In the genomic region with DNA sequence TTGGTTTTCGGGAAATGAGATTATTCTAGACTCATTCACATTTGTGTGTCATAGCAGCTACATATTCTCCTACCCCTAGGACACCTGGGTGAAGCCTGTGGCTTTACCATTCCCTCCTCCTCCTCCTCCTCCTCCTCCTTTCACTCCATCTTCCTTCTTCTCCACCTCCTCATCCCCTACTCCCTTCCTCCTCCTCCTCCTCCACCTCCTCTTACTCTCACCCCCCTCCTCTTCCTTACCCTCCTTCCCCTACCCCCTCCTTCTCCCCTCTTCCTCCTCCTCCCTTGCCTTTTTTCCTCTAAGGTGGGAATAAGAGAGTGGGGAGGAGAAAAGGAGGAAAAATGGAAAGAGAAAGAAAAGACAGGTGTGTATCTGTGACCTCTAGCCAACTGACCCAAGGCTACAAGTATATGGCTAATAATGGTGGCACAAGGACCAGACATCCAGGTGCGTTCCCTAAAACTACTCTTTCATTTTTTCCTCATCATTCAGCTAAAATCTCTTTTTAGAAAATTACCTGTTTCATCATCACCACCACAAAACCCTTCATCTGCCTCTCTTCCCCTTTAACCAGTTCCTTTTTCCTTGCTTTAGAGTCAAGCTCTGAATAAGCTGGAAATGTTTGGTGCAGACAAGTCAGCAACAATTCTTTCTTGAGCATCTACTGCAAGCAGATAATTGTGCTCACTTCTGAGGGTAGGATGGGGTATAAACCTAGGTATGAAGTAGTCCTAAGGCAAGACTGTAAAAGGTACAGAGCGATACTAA, we compare ENCODE assay signal across 23 cellular contexts.
DNase-seq lines count a peak whose midpoint lies in the region; ATAC-seq and TF ChIP-seq lines count a peak whose summit lies in the region.
"Had no signal": no experiment of that assay in that cellular context is flagged by ENCODE, and none has a peak within 500 bp of the region (broad histone marks: within the 10 kb centered on the region; RNA-seq: fewer than 3 reads in every experiment).

No MANE protein-coding gene starts in this region.

- no peaks in the 10 kb centered on the region for H3K9me3 Mint-ChIP-seq in CD4-positive, CD25-positive, alpha-beta regulatory T cell
- no peaks in the 10 kb centered on the region for H3K9me3 Mint-ChIP-seq in endothelial cell (ENCODE audit: unreplicated experiment)
- H3K9me3 Mint-ChIP-seq in activated CD8-positive, alpha-beta T cell treated with anti-CD3 and anti-CD28 coated beads for 36 hours = no peaks in the 10 kb centered on the region

- H3K4me3 Mint-ChIP-seq in CD4-positive, CD25-positive, alpha-beta regulatory T cell = no peak overlapping the region
- no peak overlapping the region for H3K4me3 Mint-ChIP-seq in endothelial cell (ENCODE audit: unreplicated experiment)
- H3K4me3 Mint-ChIP-seq in activated CD8-positive, alpha-beta T cell treated with anti-CD3 and anti-CD28 coated beads for 36 hours = no peak overlapping the region

- peak; percentile 61 to 64 for DNase-seq in AML-193 (lab: John Stamatoyannopoulos, UW)
- DNase-seq in CD4-positive, CD25-positive, alpha-beta regulatory T cell = no peak
- peak; percentile 77 for DNase-seq in NOMO-1 treated with DMSO at 0.1 percent for 48 hours (lab: John Stamatoyannopoulos, UW; ENCODE audit: unreplicated experiment)
- DNase-seq in endothelial cell (ENCODE audit: low spot score) = no peak
- DNase-seq in kidney glomerular epithelial cell (lab: John Stamatoyannopoulos, UW) = no peak
- DNase-seq in activated effector memory CD4-positive, alpha-beta T cell treated with anti-CD3 and anti-CD28 coated beads, Interleukin-2, amount 50 U/mL, for 16 hours = no peak
- DNase-seq in amygdala (lab: John Stamatoyannopoulos, UW) = no peak
- DNase-seq in activated CD8-positive, alpha-beta T cell treated with anti-CD3 and anti-CD28 coated beads for 36 hours = no peak
- DNase-seq: activated CD4-positive, alpha-beta T cell treated with anti-CD3 and anti-CD28 coated beads for 4 hours; DMS 273 treated with DMSO at 0.1 percent for 48 hours; effector CD8-positive, alpha-beta T cell; foreskin fibroblast; heart right ventricle; IMR-90; mesenchymal stem cell; NCI-H1417 treated with DMSO at 0.1 percent for 48 hours; NCI-H510A; retina; stimulated activated CD4-positive, alpha-beta T cell treated with anti-CD3 and anti-CD28 coated beads, Interleukin-4, amount 100 ng/mL, for 1 hour; stimulated activated naive CD4-positive, alpha-beta T cell treated with Interleukin-2 at 50 U/mL for 16 hours; T-helper 2 cell had no signal

- peak overlapping the region in 2 of 3 donors; percentile 18 to 24 for H3K27ac Mint-ChIP-seq in CD4-positive, CD25-positive, alpha-beta regulatory T cell
- peak overlapping the region; percentile 15 for H3K27ac Mint-ChIP-seq in endothelial cell (ENCODE audit: unreplicated experiment)
- H3K27ac Mint-ChIP-seq in activated CD8-positive, alpha-beta T cell treated with anti-CD3 and anti-CD28 coated beads for 36 hours = no peak overlapping the region

- no peak for ATAC-seq in CD4-positive, CD25-positive, alpha-beta regulatory T cell (ENCODE audit: low read depth in 2 of 2)
- ATAC-seq in activated CD8-positive, alpha-beta T cell treated with anti-CD3 and anti-CD28 coated beads for 36 hours = no peak
- ATAC-seq: heart right ventricle had no signal

- H3K4me1 ChIP-seq in CD4-positive, CD25-positive, alpha-beta regulatory T cell (ENCODE audit: control insufficient read depth, insufficient read depth, low read length, poor library complexity, severe bottlenecking) = peaks cover 8% of the 10 kb centered on the region
- H3K4me1 ChIP-seq: HAP-1 had no signal

- peaks cover 6% of the 10 kb centered on the region for H3K36me3 ChIP-seq in CD4-positive, CD25-positive, alpha-beta regulatory T cell (ENCODE audit: control insufficient read depth, insufficient read depth, low read length)
- H3K36me3 ChIP-seq: HAP-1, heart right ventricle had no signal

- no peak for TF ChIP-seq CTCF in endothelial cell (IDR thresholded peaks at IDR 0.05; ENCODE audit: unreplicated experiment)
- TF ChIP-seq CTCF in activated CD8-positive, alpha-beta T cell treated with anti-CD3 and anti-CD28 coated beads for 36 hours (IDR thresholded peaks at IDR 0.05) = no peak

- no peaks in the 10 kb centered on the region for H3K9me3 ChIP-seq in CD4-positive, CD25-positive, alpha-beta regulatory T cell (ENCODE audit: control insufficient read depth in 2 of 2, low read length in 2 of 2)
- H3K9me3 ChIP-seq: HAP-1, heart right ventricle had no signal

- H3K27me3 Mint-ChIP-seq in CD4-positive, CD25-positive, alpha-beta regulatory T cell = no peaks in the 10 kb centered on the region
- H3K27me3 Mint-ChIP-seq in endothelial cell (ENCODE audit: unreplicated experiment) = peaks cover 5% of the 10 kb centered on the region
- no peaks in the 10 kb centered on the region for H3K27me3 Mint-ChIP-seq in activated CD8-positive, alpha-beta T cell treated with anti-CD3 and anti-CD28 coated beads for 36 hours

- intact Hi-C loops in activated CD8-positive, alpha-beta T cell treated with anti-CD3 and anti-CD28 coated beads for 36 hours (cut with micrococcal nuclease) = no loop called here

- H3K4me1 Mint-ChIP-seq in CD4-positive, CD25-positive, alpha-beta regulatory T cell = peaks cover 19 to 83% (median 58%) of the 10 kb centered on the region in 4 donors
- peaks cover 22% of the 10 kb centered on the region for H3K4me1 Mint-ChIP-seq in endothelial cell (ENCODE audit: unreplicated experiment)
- H3K4me1 Mint-ChIP-seq in activated CD8-positive, alpha-beta T cell treated with anti-CD3 and anti-CD28 coated beads for 36 hours (ENCODE audit: low read depth) = peaks cover 56% of the 10 kb centered on the region

- no peaks in the 10 kb centered on the region for H3K27me3 ChIP-seq in CD4-positive, CD25-positive, alpha-beta regulatory T cell (ENCODE audit: control insufficient read depth, insufficient read depth, low read length)
- H3K27me3 ChIP-seq: heart right ventricle had no signal

- peaks cover 32% of the 10 kb centered on the region for H3K36me3 Mint-ChIP-seq in CD4-positive, CD25-positive, alpha-beta regulatory T cell
- H3K36me3 Mint-ChIP-seq in endothelial cell (ENCODE audit: low read depth, unreplicated experiment) = peaks cover 5% of the 10 kb centered on the region
- peaks cover 22% of the 10 kb centered on the region for H3K36me3 Mint-ChIP-seq in activated CD8-positive, alpha-beta T cell treated with anti-CD3 and anti-CD28 coated beads for 36 hours (ENCODE audit: low read depth)

- no peak overlapping the region for H3K4me3 ChIP-seq in CD4-positive, CD25-positive, alpha-beta regulatory T cell (ENCODE audit: low read depth, low read length)
- H3K4me3 ChIP-seq: HAP-1, heart right ventricle had no signal

- POLR2A ChIA-PET in activated CD8-positive, alpha-beta T cell treated with anti-CD3 and anti-CD28 coated beads for 36 hours (lab: Charles Lee) = interaction anchor here (0.6 to 1.6 kb wide), 3 partner anchors 10 to 104 kb away, joined by 3 to 5 read pairs (median 3); no protein-coding TSS in a partner anchor

- no peak overlapping the region for H3K27ac ChIP-seq in CD4-positive, CD25-positive, alpha-beta regulatory T cell (ENCODE audit: insufficient read depth, low read length, poor library complexity, severe bottlenecking)
- H3K27ac ChIP-seq: C4-2B, heart right ventricle had no signal

- CTCF ChIA-PET in activated CD8-positive, alpha-beta T cell treated with anti-CD3 and anti-CD28 coated beads for 36 hours (lab: Charles Lee) = no interaction called here

Comparison
In these comparisons a context has a peak if more than half of its experiments do, and no peak if none do; other contexts are left out.
1. DNase-seq: peak in AML-193 (2 of 2) and NOMO-1 treated with DMSO at 0.1 percent for 48 hours (single experiment); none in CD4-positive, CD25-positive, alpha-beta regulatory T cell (0 of 3), endothelial cell (single experiment), kidney glomerular epithelial cell (single experiment), activated effector memory CD4-positive, alpha-beta T cell treated with anti-CD3 and anti-CD28 coated beads, Interleukin-2, amount 50 U/mL, for 16 hours (single experiment), amygdala (0 of 56) and activated CD8-positive, alpha-beta T cell treated with anti-CD3 and anti-CD28 coated beads for 36 hours (single experiment).